ENCODE assay signal across 8 cellular contexts in the genomic region with DNA sequence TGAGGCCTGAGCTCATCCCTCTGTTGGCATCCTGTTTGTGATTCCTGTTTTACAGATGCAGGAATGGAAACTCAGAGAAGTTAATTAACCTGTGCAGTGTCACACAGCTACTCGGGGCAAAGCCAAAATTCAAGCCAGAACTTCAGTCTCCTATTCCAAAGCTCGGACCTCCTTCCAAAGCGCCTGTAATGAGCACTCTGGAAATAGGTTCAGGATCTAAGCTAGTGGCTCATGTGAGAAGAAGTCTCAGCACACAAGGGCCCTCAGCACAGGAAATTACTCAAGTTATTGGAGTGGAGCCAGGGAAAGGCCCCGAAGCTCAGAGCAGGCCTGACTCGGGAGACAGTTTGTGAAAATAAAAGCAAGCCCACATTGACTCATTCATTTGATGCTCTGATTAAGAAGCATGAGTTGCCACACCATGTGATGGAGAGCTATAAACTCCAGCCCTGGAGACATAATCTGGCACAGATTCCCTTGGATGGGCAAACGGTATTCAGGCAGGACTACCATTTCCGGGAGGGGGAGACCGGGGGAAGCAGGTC. TPM values are rescaled to one million over a fixed set of nuclear protein-coding genes. Genes with fewer than 3 reads are reported as not detected.
DNase-seq lines count a peak whose midpoint lies in the region; ATAC-seq and TF ChIP-seq lines count a peak whose summit lies in the region.

No MANE protein-coding gene starts in this region.

- peak; percentile 82 for ATAC-seq in GM19372 (IDR thresholded peaks at IDR 0.05; ENCODE audit: low read depth, unreplicated experiment)

- no peak overlapping the region for H3K4me2 ChIP-seq in hepatocyte

- no peaks in the 10 kb centered on the region for H3K36me3 ChIP-seq in adipocyte (ENCODE audit: control insufficient read depth, insufficient read depth, low read length, severe bottlenecking)
- no peaks in the 10 kb centered on the region for H3K36me3 ChIP-seq in hepatocyte (replicated peaks; ENCODE audit: insufficient read depth, low read depth)
- no peaks in the 10 kb centered on the region for H3K36me3 ChIP-seq in HAP-1 (replicated peaks)

- peaks cover 52% of the 10 kb centered on the region for H3K4me1 ChIP-seq in adipocyte (ENCODE audit: control insufficient read depth, insufficient read depth, low read length)
- H3K4me1 ChIP-seq in hepatocyte (ENCODE audit: insufficient read depth): peaks cover 22% of the 10 kb centered on the region
- peaks cover 7% of the 10 kb centered on the region for H3K4me1 ChIP-seq in HAP-1

- no peaks in the 10 kb centered on the region for H3K9me2 ChIP-seq in hepatocyte (replicated peaks; ENCODE audit: insufficient read depth)

- H4K20me1 ChIP-seq in hepatocyte (ENCODE audit: insufficient read depth, poor library complexity, severe bottlenecking): no peaks in the 10 kb centered on the region

- H3K9me3 ChIP-seq in adipocyte (ENCODE audit: control insufficient read depth, low read length) (no peaks in the 10 kb centered on the region), hepatocyte (ENCODE audit: low read depth) (no peaks in the 10 kb centered on the region), HAP-1 (no peaks in the 10 kb centered on the region)

- 61% methylated on average over 8 of the region's 8 CpGs for WGBS in hepatocyte (ENCODE audit: low lambda C conversion rate, missing lambda C conversion rate)

- TF ChIP-seq CTCF in AG10803 (conservative IDR thresholded peaks at IDR 0.05; ENCODE audit: low read length) (no peak), HL-60 (IDR thresholded peaks at IDR 0.05; ENCODE audit: insufficient read depth, low read length) (no peak), hepatocyte (IDR thresholded peaks at IDR 0.05; ENCODE audit: poor library complexity) (no peak)

- DNase-seq in AG10803 (ENCODE audit: low read depth): peak; percentile 99
- DNase-seq in HL-60 (ENCODE audit: low read depth in 1 of 2, low spot score in 1 of 2): peak; percentile 90 to 94
- DNase-seq in SW 1271 (lab: John Stamatoyannopoulos, UW): peak; percentile 79 to 92
- DNase-seq in adipocyte (ENCODE audit: low read depth): peak; percentile 98
- peak; percentile 68 for DNase-seq in hepatocyte (ENCODE audit: low spot score)
- DNase-seq in stimulated activated CD4-positive, alpha-beta T cell treated with anti-CD3 and anti-CD28 coated beads, Interleukin-15, amount 100 ng/mL, for 48 hours (ENCODE audit: low read depth in 2 of 2): peak; percentile 58 to 64
- no peak for DNase-seq in HAP-1 (ENCODE audit: low spot score in 2 of 2)

- H3K9ac ChIP-seq in adipocyte (ENCODE audit: low read length): peak overlapping the region; percentile 74

- no peak overlapping the region for H2AFZ ChIP-seq in hepatocyte

- no peaks in the 10 kb centered on the region for H3K79me2 ChIP-seq in hepatocyte

- in situ Hi-C loops in HAP-1 (cut with MboI; ENCODE audit: low sequenced_read_pairs): no loop called here

- H3K27ac ChIP-seq in HL-60 (replicated peaks): peak overlapping the region; percentile 67
- H3K27ac ChIP-seq in hepatocyte: peak overlapping the region; percentile 51

- no peak overlapping the region for H3K4me3 ChIP-seq in AG10803 (ENCODE audit: low read length)
- H3K4me3 ChIP-seq in HL-60 (replicated peaks; ENCODE audit: insufficient read depth, low read length): no peak overlapping the region
- peak overlapping the region; percentile 17 for H3K4me3 ChIP-seq in adipocyte (ENCODE audit: low read length)
- no peak overlapping the region for H3K4me3 ChIP-seq in hepatocyte
- H3K4me3 ChIP-seq in HAP-1: no peak overlapping the region

- H3K27me3 ChIP-seq in HL-60 (ENCODE audit: insufficient read depth, poor library complexity, severe bottlenecking) (no peaks in the 10 kb centered on the region), adipocyte (replicated peaks; ENCODE audit: control insufficient read depth, insufficient read depth, low read length) (no peaks in the 10 kb centered on the region), hepatocyte (no peaks in the 10 kb centered on the region), HAP-1 (ENCODE audit: low read depth) (no peaks in the 10 kb centered on the region)

RNA-seq across cellular contexts. Expression of a gene that starts 50.6 kb away (rescaled TPM):
- 6.1 and 6.2 TPM in 2 replicates for total RNA-seq in hepatocyte
- polyA plus RNA-seq in hepatocyte: 3.0 and 3.5 TPM in 2 replicates

Comparison
In these comparisons a context has a peak if more than half of its experiments do, and no peak if none do; other contexts are left out.
1. DNase-seq: peak in AG10803 (single experiment), HL-60 (2 of 2), SW 1271 (2 of 2), adipocyte (single experiment), hepatocyte (single experiment) and stimulated activated CD4-positive, alpha-beta T cell treated with anti-CD3 and anti-CD28 coated beads, Interleukin-15, amount 100 ng/mL, for 48 hours (2 of 2); none in HAP-1 (0 of 2).